Comparison of ENCODE assay signal across 15 cellular contexts in genomic region chr2:120613742-120614481, GRCh38.
DNase-seq lines count a peak whose midpoint lies in the region; ATAC-seq and TF ChIP-seq lines count a peak whose summit lies in the region.
"Had no signal": no experiment of that assay in that cellular context is flagged by ENCODE, and none has a peak within 500 bp of the region (broad histone marks: within the 10 kb centered on the region; RNA-seq: fewer than 3 reads in every experiment).

No MANE protein-coding gene starts in this region.

- peaks cover 3% of the 10 kb centered on the region for H3K36me3 Mint-ChIP-seq in T-helper 17 cell (ENCODE audit: low read depth)

- WGBS in adrenal gland, 4 donors: 73 to 85% (median 76%) methylated on average over 22 to 23 of the region's 23 CpGs

- CTCF ChIA-PET in AG04450 (lab: Charles Lee) (no interaction called here), HEK293 (lab: Yijun Ruan, JAX) (no interaction called here)

- no peak overlapping the region for H3K4me3 ChIP-seq in AG04450 (ENCODE audit: low read depth, low read length)
- no peak overlapping the region for H3K4me3 ChIP-seq in HEK293 (ENCODE audit: low read depth, low read length)
- H3K4me3 ChIP-seq in astrocyte of the spinal cord (ENCODE audit: low read depth, low read length): no peak overlapping the region
- H3K4me3 ChIP-seq in adrenal gland: no peak overlapping the region
- H3K4me3 ChIP-seq: BLaER1, esophagus squamous epithelium, thyroid gland had no signal

- no peak overlapping the region for H3K27ac Mint-ChIP-seq in T-helper 17 cell
- H3K27ac Mint-ChIP-seq: activated naive CD4-positive, alpha-beta T cell treated with anti-CD3 and anti-CD28 coated beads for 36 hours had no signal

- ATAC-seq in T-helper 17 cell (no peak), GM19467 (IDR thresholded peaks at IDR 0.05; ENCODE audit: unreplicated experiment) (no peak)

- peaks cover 2% of the 10 kb centered on the region for H3K4me1 Mint-ChIP-seq in T-helper 17 cell

- in situ Hi-C loops in astrocyte of the spinal cord (cut with HindIII; ENCODE audit: low sequenced_read_pairs): no loop called here

- H3K27ac ChIP-seq in AG04450 (ENCODE audit: low read depth, low read length) (peak overlapping the region; percentile 98), HEK293 (ENCODE audit: extremely low read depth, low read depth, low read length) (no peak overlapping the region), adrenal gland (no peak overlapping the region)
- H3K27ac ChIP-seq: BLaER1, esophagus squamous epithelium, parathyroid adenoma, thyroid gland had no signal

- no peak for TF ChIP-seq POLR2A in adrenal gland (IDR thresholded peaks at IDR 0.05)

- POLR2A ChIA-PET in AG04450 (lab: Yijun Ruan, JAX) (interaction anchor here (0.6 to 2.2 kb wide), 9 partner anchors 8 to 361 kb away, joined by 3 to 19 read pairs (median 4); partner anchors contain the start of gene RALB), HEK293 (lab: Yijun Ruan, JAX) (no interaction called here)

- DNase-seq in AG04450 (ENCODE audit: low read depth, low spot score) (peak; percentile 69), astrocyte of the spinal cord (ENCODE audit: low read depth, low spot score) (peak; percentile 70), iris pigment epithelial cell (ENCODE audit: low read depth) (peak; percentile 39), NCI-H146 (lab: John Stamatoyannopoulos, UW) (no peak), T-helper 17 cell (no peak), adrenal gland (no peak)
- DNase-seq: activated CD8-positive, alpha-beta memory T cell treated with anti-CD3 and anti-CD28 coated beads for 24 hours; activated naive CD4-positive, alpha-beta T cell treated with anti-CD3 and anti-CD28 coated beads for 36 hours; esophagus squamous epithelium; SHP77; thyroid gland had no signal

- peaks cover 2% of the 10 kb centered on the region for H3K27me3 ChIP-seq in AG04450 (ENCODE audit: control insufficient read depth, insufficient read depth, low read length)
- H3K27me3 ChIP-seq in adrenal gland: no peaks in the 10 kb centered on the region
- H3K27me3 ChIP-seq: BLaER1, thyroid gland had no signal

- H3K9me3 ChIP-seq in AG04450 (ENCODE audit: control insufficient read depth, insufficient read depth, low read length) (no peaks in the 10 kb centered on the region; the same call in 1 of the 2 replicates), HEK293 (ENCODE audit: control insufficient read depth, insufficient read depth, low read depth, low read length) (no peaks in the 10 kb centered on the region), T-helper 17 cell (ENCODE audit: control insufficient read depth, low read length, poor library complexity, severe bottlenecking) (no peaks in the 10 kb centered on the region), adrenal gland (replicated peaks in 1 of 3) (no peaks in the 10 kb centered on the region)
- H3K9me3 ChIP-seq: BLaER1, esophagus squamous epithelium, thyroid gland had no signal

- no peak for TF ChIP-seq CTCF in AG04450 (IDR thresholded peaks at IDR 0.05; ENCODE audit: low read depth, low read length)
- TF ChIP-seq CTCF in HEK293 (tag by site-specific recombination; IDR thresholded peaks at IDR 0.05): no peak
- TF ChIP-seq CTCF in astrocyte of the spinal cord (IDR thresholded peaks at IDR 0.05; ENCODE audit: low read depth, low read length): no peak
- no peak for TF ChIP-seq CTCF in adrenal gland (IDR thresholded peaks at IDR 0.05)

- H3K27me3 Mint-ChIP-seq in T-helper 17 cell: peaks cover 31% of the 10 kb centered on the region

- no peaks in the 10 kb centered on the region for H3K4me1 ChIP-seq in HEK293 (ENCODE audit: control insufficient read depth, insufficient read depth, low read length)
- H3K4me1 ChIP-seq in adrenal gland (replicated peaks in 1 of 2): no peaks in the 10 kb centered on the region
- H3K4me1 ChIP-seq: parathyroid adenoma had no signal

- no peak overlapping the region for H3K4me3 Mint-ChIP-seq in T-helper 17 cell
- H3K4me3 Mint-ChIP-seq: activated naive CD4-positive, alpha-beta T cell treated with anti-CD3 and anti-CD28 coated beads for 36 hours had no signal

- H3K36me3 ChIP-seq in HEK293 (ENCODE audit: control insufficient read depth in 2 of 2, insufficient read depth in 1 of 2, low read length in 2 of 2): no peaks in the 10 kb centered on the region
- H3K36me3 ChIP-seq in adrenal gland (replicated peaks in 1 of 2): no peaks in the 10 kb centered on the region
- H3K36me3 ChIP-seq: BLaER1, esophagus squamous epithelium, thyroid gland had no signal

- intact Hi-C loops in adrenal gland (cut with DNase I): no loop called here

TF ChIP-seq in HEK293, 187 proteins besides CTCF, POLR2A, EP300 and RAD21:
- TF ChIP-seq ZNF366 (tag by site-specific recombination; conservative IDR thresholded peaks at IDR 0.05) (no peak), PRDM6 (tag by site-specific recombination; IDR thresholded peaks at IDR 0.05) (no peak), GLIS1 (tag by site-specific recombination; IDR thresholded peaks at IDR 0.05) (no peak), ZNF18 (tag by site-specific recombination; IDR thresholded peaks at IDR 0.05) (no peak), ZNF585B (tag by site-specific recombination; IDR thresholded peaks at IDR 0.05) (no peak), ZNF239 (tag by site-specific recombination; IDR thresholded peaks at IDR 0.05) (no peak), ZIC2 (tag by site-specific recombination; IDR thresholded peaks at IDR 0.05) (peak; percentile 36)

Comparison
In these comparisons a context has a peak if more than half of its experiments do, and no peak if none do; other contexts are left out.
1. DNase-seq: peak in AG04450 (single experiment), astrocyte of the spinal cord (single experiment) and iris pigment epithelial cell (single experiment); none in NCI-H146 (single experiment), T-helper 17 cell (0 of 3) and adrenal gland (0 of 7).